In genomic region chr7:134704827-134705226, GRCh38 we compare ENCODE assay signal across 13 cellular contexts. TPM values are rescaled to one million over a fixed set of nuclear protein-coding genes. Genes with fewer than 3 reads are reported as not detected.
A peak's percentile ranks its signal among the peaks of the same experiment; 100 is the strongest.
DNase-seq lines count a peak whose midpoint lies in the region; ATAC-seq and TF ChIP-seq lines count a peak whose summit lies in the region.
"Had no signal": no experiment of that assay in that cellular context is flagged by ENCODE, and none has a peak within 500 bp of the region (broad histone marks: within the 10 kb centered on the region; RNA-seq: fewer than 3 reads in every experiment).

No MANE protein-coding gene starts in this region.

- no peak overlapping the region for H3K9ac ChIP-seq in mesenchymal stem cell (ENCODE audit: low read length)
- no peak overlapping the region for H3K9ac ChIP-seq in stomach smooth muscle (ENCODE audit: low read length in 2 of 2)
- H3K9ac ChIP-seq in smooth muscle cell (ENCODE audit: low read depth): no peak overlapping the region

- no peak for ATAC-seq in GM21526 (IDR thresholded peaks at IDR 0.05; ENCODE audit: low FRiP score, unreplicated experiment)

- H2AK5ac ChIP-seq in mesenchymal stem cell (ENCODE audit: low read length, severe bottlenecking): no peak overlapping the region

- H3K4me3 Mint-ChIP-seq in activated CD4-positive, alpha-beta memory T cell treated with anti-CD3 and anti-CD28 coated beads for 36 hours: no peak overlapping the region

- H3K79me1 ChIP-seq in mesenchymal stem cell (replicated peaks; ENCODE audit: low read length, poor library complexity, severe bottlenecking): no peaks in the 10 kb centered on the region

- H3K27ac Mint-ChIP-seq in activated CD4-positive, alpha-beta memory T cell treated with anti-CD3 and anti-CD28 coated beads for 36 hours: no peak overlapping the region

- H2AFZ ChIP-seq in mesenchymal stem cell (ENCODE audit: low read depth, low read length) (no peak overlapping the region), smooth muscle cell (ENCODE audit: low read depth) (no peak overlapping the region)

- peaks cover 5% of the 10 kb centered on the region for H3F3A ChIP-seq in smooth muscle cell (ENCODE audit: low read depth)

- no peaks in the 10 kb centered on the region for H3K79me2 ChIP-seq in smooth muscle cell (ENCODE audit: low read depth)

- H3K4ac ChIP-seq in mesenchymal stem cell (ENCODE audit: low read depth in 1 of 2, low read length in 2 of 2): peak overlapping the region in 1 of 2 experiments; percentile 24

- H4K20me1 ChIP-seq in smooth muscle cell (ENCODE audit: low read depth): no peaks in the 10 kb centered on the region

- no peak overlapping the region for H3K23ac ChIP-seq in mesenchymal stem cell (ENCODE audit: low read length in 2 of 2)

- H3K36me3 Mint-ChIP-seq in activated CD4-positive, alpha-beta memory T cell treated with anti-CD3 and anti-CD28 coated beads for 36 hours: no peaks in the 10 kb centered on the region

- H3K36me3 ChIP-seq in mesenchymal stem cell (ENCODE audit: control insufficient read depth in 1 of 2, insufficient read depth in 2 of 2, low read depth in 1 of 2, low read length in 2 of 2) (no peaks in the 10 kb centered on the region), stomach smooth muscle (ENCODE audit: control insufficient read depth in 2 of 2, insufficient read depth in 2 of 2, low read length in 2 of 2) (no peaks in the 10 kb centered on the region), uterus (no peaks in the 10 kb centered on the region), smooth muscle cell (ENCODE audit: low read depth) (no peaks in the 10 kb centered on the region)
- H3K36me3 ChIP-seq: MG63 had no signal

- H3K9me3 Mint-ChIP-seq in activated CD4-positive, alpha-beta memory T cell treated with anti-CD3 and anti-CD28 coated beads for 36 hours: no peaks in the 10 kb centered on the region

- TF ChIP-seq CTCF in choroid plexus epithelial cell (conservative IDR thresholded peaks at IDR 0.05; ENCODE audit: low read depth, low read length) (no peak), uterus (IDR thresholded peaks at IDR 0.05) (no peak), smooth muscle cell (IDR thresholded peaks at IDR 0.05; ENCODE audit: borderline replicate concordance, insufficient read depth, poor library complexity, severe bottlenecking) (no peak)

- H3K14ac ChIP-seq in mesenchymal stem cell (ENCODE audit: low read length in 2 of 2): no peak overlapping the region

- no peaks in the 10 kb centered on the region for H3K27me3 Mint-ChIP-seq in activated CD4-positive, alpha-beta memory T cell treated with anti-CD3 and anti-CD28 coated beads for 36 hours

- no peak overlapping the region for H2BK15ac ChIP-seq in mesenchymal stem cell (ENCODE audit: low read depth, poor library complexity, severe bottlenecking)

- intact Hi-C loops in uterus (cut with DNase I; ENCODE audit: low total_unique reads): no loop called here
- intact Hi-C loops in activated CD4-positive, alpha-beta memory T cell treated with anti-CD3 and anti-CD28 coated beads for 36 hours (cut with micrococcal nuclease): no loop called here

- H4K8ac ChIP-seq in mesenchymal stem cell (ENCODE audit: low read length): no peak overlapping the region

- H3K4me1 ChIP-seq in mesenchymal stem cell (ENCODE audit: control insufficient read depth, insufficient read depth, low read depth, low read length): peaks cover 5% of the 10 kb centered on the region
- peaks cover 18% of the 10 kb centered on the region for H3K4me1 ChIP-seq in stomach smooth muscle (ENCODE audit: control insufficient read depth, insufficient read depth, low read length)
- no peaks in the 10 kb centered on the region for H3K4me1 ChIP-seq in uterus
- H3K4me1 ChIP-seq in smooth muscle cell (ENCODE audit: low read depth): peaks cover 19% of the 10 kb centered on the region

- WGBS in mesenchymal stem cell: 92% methylated on average over 5 of the region's 5 CpGs
- 95% methylated on average over 5 of the region's 5 CpGs for WGBS in smooth muscle cell (ENCODE audit: low lambda C conversion rate)

- peak overlapping the region; percentile 12 to 79 for H2BK12ac ChIP-seq in mesenchymal stem cell (ENCODE audit: low read length in 2 of 2)

- no peak for TF ChIP-seq POLR2A in uterus (IDR thresholded peaks at IDR 0.05)

- H3K9me3 ChIP-seq in mesenchymal stem cell (ENCODE audit: control insufficient read depth, low read length) (no peaks in the 10 kb centered on the region), stomach smooth muscle (ENCODE audit: control insufficient read depth in 2 of 2, low read length in 2 of 2) (no peaks in the 10 kb centered on the region), uterus (no peaks in the 10 kb centered on the region), smooth muscle cell (replicated peaks; ENCODE audit: low read depth) (no peaks in the 10 kb centered on the region)
- H3K9me3 ChIP-seq: MG63 had no signal

- POLR2A ChIA-PET in activated CD4-positive, alpha-beta memory T cell treated with anti-CD3 and anti-CD28 coated beads for 36 hours (lab: Charles Lee): no interaction called here

- H3K27me3 ChIP-seq in mesenchymal stem cell (ENCODE audit: control insufficient read depth in 1 of 2, insufficient read depth in 1 of 2, low read length in 2 of 2) (no peaks in the 10 kb centered on the region), stomach smooth muscle (ENCODE audit: control insufficient read depth in 1 of 2, insufficient read depth in 2 of 2, low read length in 2 of 2) (no peaks in the 10 kb centered on the region), uterus (no peaks in the 10 kb centered on the region), smooth muscle cell (ENCODE audit: low read depth) (no peaks in the 10 kb centered on the region)
- H3K27me3 ChIP-seq: MG63 had no signal

- H3K4me2 ChIP-seq in mesenchymal stem cell (ENCODE audit: low read length, poor library complexity, severe bottlenecking) (no peak overlapping the region), smooth muscle cell (no peak overlapping the region)

- H2BK5ac ChIP-seq in mesenchymal stem cell (ENCODE audit: low read depth, low read length, poor library complexity, severe bottlenecking): no peak overlapping the region

- no peak overlapping the region for H3K4me3 ChIP-seq in choroid plexus epithelial cell (ENCODE audit: low read depth, low read length)
- H3K4me3 ChIP-seq in mesenchymal stem cell (ENCODE audit: insufficient read depth in 1 of 2, low read depth in 1 of 2, low read length in 2 of 2): no peak overlapping the region
- no peak overlapping the region for H3K4me3 ChIP-seq in stomach smooth muscle (ENCODE audit: low read length in 2 of 2)
- H3K4me3 ChIP-seq in uterus: no peak overlapping the region
- no peak overlapping the region for H3K4me3 ChIP-seq in smooth muscle cell
- H3K4me3 ChIP-seq: MG63 had no signal

- H3K27ac ChIP-seq in mesenchymal stem cell (ENCODE audit: low read length, poor library complexity, severe bottlenecking) (no peak overlapping the region), stomach smooth muscle (ENCODE audit: low read length) (peak overlapping the region; percentile 88), uterus (peak overlapping the region; percentile 91 to 92), smooth muscle cell (ENCODE audit: low read depth) (no peak overlapping the region)

- H2BK120ac ChIP-seq in mesenchymal stem cell (ENCODE audit: low read depth, low read length): no peak overlapping the region

- DNase-seq in choroid plexus epithelial cell (ENCODE audit: low read depth): peak; percentile 60
- DNase-seq in mesenchymal stem cell: no peak
- DNase-seq in uterus: no peak
- no peak for DNase-seq in activated CD4-positive, alpha-beta memory T cell treated with anti-CD3 and anti-CD28 coated beads for 36 hours
- no peak for DNase-seq in smooth muscle cell (lab: John Stamatoyannopoulos, UW; ENCODE audit: unreplicated experiment)
- DNase-seq: COR-L47, DMS153, MG63, NCI-H1092 treated with DMSO at 0.1 percent for 48 hours, NCI-H2081 treated with DMSO at 0.1 percent for 48 hours, NCI-H510A treated with DMSO at 0.1 percent for 48 hours had no signal

- peak overlapping the region; percentile 3 for H4K91ac ChIP-seq in mesenchymal stem cell (ENCODE audit: low read length)

- CTCF ChIA-PET in activated CD4-positive, alpha-beta memory T cell treated with anti-CD3 and anti-CD28 coated beads for 36 hours (lab: Charles Lee): interaction anchor here (6.1 kb wide), 1 partner anchor 71 kb away, joined by 60 read pairs; no protein-coding TSS in a partner anchor

- H3K4me1 Mint-ChIP-seq in activated CD4-positive, alpha-beta memory T cell treated with anti-CD3 and anti-CD28 coated beads for 36 hours (ENCODE audit: low read depth): no peaks in the 10 kb centered on the region

- peak overlapping the region; percentile 28 to 46 for H3K18ac ChIP-seq in mesenchymal stem cell (ENCODE audit: low read depth in 1 of 2, low read length in 2 of 2)

RNA-seq across cellular contexts. Expression of gene BPGM, which starts 58.2 kb away (rescaled TPM):
- polyA plus RNA-seq in mesenchymal stem cell (2013, experiment 1 of 2): 21.1 TPM
- polyA plus RNA-seq in mesenchymal stem cell (2013, experiment 2 of 2): 20.7 TPM
- 10 to 100 TPM; 11.0 to 57.4 (median 15.0) TPM for total RNA-seq in uterus
- total RNA-seq in activated CD4-positive, alpha-beta memory T cell treated with anti-CD3 and anti-CD28 coated beads for 36 hours: 10 to 100 TPM; 23.7 to 24.9 TPM
- 65.1 and 73.2 TPM in 2 replicates for total RNA-seq in smooth muscle cell
- polyA plus RNA-seq in smooth muscle cell: 53.8 and 76.9 TPM in 2 replicates

Comparison
In these comparisons a context has a peak if more than half of its experiments do, and no peak if none do; other contexts are left out.
1. H3K27ac ChIP-seq: peak in stomach smooth muscle (single experiment) and uterus (2 of 2); none in mesenchymal stem cell (single experiment) and smooth muscle cell (single experiment).